ENCODE assay signal across 8 cellular contexts in the genomic region with DNA sequence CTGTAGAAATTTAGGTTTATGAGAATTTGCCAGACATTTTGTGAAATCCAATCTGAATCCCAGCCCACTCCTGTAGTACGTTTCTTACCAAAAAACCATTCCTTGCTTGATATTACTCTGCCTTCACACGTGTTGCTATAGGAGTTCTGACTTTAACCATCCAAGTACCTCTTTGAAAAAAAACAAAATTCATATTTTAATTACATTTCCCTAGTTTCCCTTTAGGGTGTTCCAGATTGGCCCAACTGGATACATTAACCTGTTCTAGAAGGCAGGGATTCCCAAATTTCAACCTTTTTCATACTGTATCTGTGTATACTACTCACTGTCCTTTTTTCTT. TPM values are rescaled to one million over a fixed set of nuclear protein-coding genes. Genes with fewer than 3 reads are reported as not detected.
DNase-seq lines count a peak whose midpoint lies in the region; ATAC-seq lines count a peak whose summit lies in the region.

No MANE protein-coding gene starts in this region.

- H3K27me3 Mint-ChIP-seq in activated CD4-positive, alpha-beta T cell treated with anti-CD3 and anti-CD28 coated beads for 36 hours: no peaks in the 10 kb centered on the region

- H3K27ac ChIP-seq in layer of hippocampus (ENCODE audit: low read depth, low read length): peak overlapping the region; percentile 98
- peak overlapping the region; percentile 99 for H3K27ac ChIP-seq in temporal lobe (ENCODE audit: low read depth, low read length)

- peaks cover 7% of the 10 kb centered on the region for H3K9me3 Mint-ChIP-seq in activated CD4-positive, alpha-beta T cell treated with anti-CD3 and anti-CD28 coated beads for 36 hours (ENCODE audit: low read depth)

- H3K4me1 Mint-ChIP-seq in activated CD4-positive, alpha-beta T cell treated with anti-CD3 and anti-CD28 coated beads for 36 hours: peaks cover 30% of the 10 kb centered on the region

- POLR2A ChIA-PET in activated CD4-positive, alpha-beta T cell treated with anti-CD3 and anti-CD28 coated beads for 36 hours (lab: Charles Lee): no interaction called here

- no peaks in the 10 kb centered on the region for H3K36me3 ChIP-seq in adipocyte (ENCODE audit: control insufficient read depth, insufficient read depth, low read length, severe bottlenecking)

- DNase-seq in activated CD4-positive, alpha-beta T cell treated with anti-CD3 and anti-CD28 coated beads for 36 hours: no peak
- no peak for DNase-seq in activated CD4-positive, alpha-beta T cell treated with anti-CD3 and anti-CD28 coated beads, Interleukin-2, amount 50 U/mL, for 1 hour
- DNase-seq in adipocyte (ENCODE audit: low read depth) (no peak), HuH-7 (ENCODE audit: low spot score) (no peak)

- H3K9me3 ChIP-seq in adipocyte (ENCODE audit: control insufficient read depth, low read length): peaks cover under 1% of the 10 kb centered on the region

- H3K27ac Mint-ChIP-seq in activated CD4-positive, alpha-beta T cell treated with anti-CD3 and anti-CD28 coated beads for 36 hours: peak overlapping the region; percentile 99

- H3K4me3 Mint-ChIP-seq in activated CD4-positive, alpha-beta T cell treated with anti-CD3 and anti-CD28 coated beads for 36 hours: peak overlapping the region; percentile 99

- peaks cover 4% of the 10 kb centered on the region for H3K36me3 Mint-ChIP-seq in activated CD4-positive, alpha-beta T cell treated with anti-CD3 and anti-CD28 coated beads for 36 hours (ENCODE audit: low read depth)

- no peaks in the 10 kb centered on the region for H3K27me3 ChIP-seq in adipocyte (replicated peaks; ENCODE audit: control insufficient read depth, insufficient read depth, low read length)
- H3K27me3 ChIP-seq in layer of hippocampus (ENCODE audit: control insufficient read depth, insufficient read depth, low read length): no peaks in the 10 kb centered on the region

- intact Hi-C loops in activated CD4-positive, alpha-beta T cell treated with anti-CD3 and anti-CD28 coated beads for 36 hours (cut with DNase I, micrococcal nuclease): loop anchor here (2.0 to 10.0 kb wide), 4 partner anchors 684 to 1824 kb away; a partner anchor contains a TSS

- peaks cover 35% of the 10 kb centered on the region for H3K4me1 ChIP-seq in adipocyte (ENCODE audit: control insufficient read depth, insufficient read depth, low read length)

- no peak for ATAC-seq in activated CD4-positive, alpha-beta T cell treated with anti-CD3 and anti-CD28 coated beads for 36 hours
- no peak for ATAC-seq in GM21367 (IDR thresholded peaks at IDR 0.05; ENCODE audit: unreplicated experiment)
- no peak for ATAC-seq in GM21723 (IDR thresholded peaks at IDR 0.05; ENCODE audit: unreplicated experiment)

- H3K4me3 ChIP-seq in adipocyte (ENCODE audit: low read length): peak overlapping the region; percentile 93

- CTCF ChIA-PET in activated CD4-positive, alpha-beta T cell treated with anti-CD3 and anti-CD28 coated beads for 36 hours (lab: Charles Lee): no interaction called here

- peak overlapping the region; percentile 97 for H3K9ac ChIP-seq in adipocyte (ENCODE audit: low read length)

RNA-seq across cellular contexts. Expression of a gene that starts 1.4 kb away (rescaled TPM):
- 10 to 100 TPM; 51.8 to 56.4 TPM for total RNA-seq in activated CD4-positive, alpha-beta T cell treated with anti-CD3 and anti-CD28 coated beads for 36 hours
- total RNA-seq in temporal lobe: 257 TPM
